ENCODE assay signal across 8 cellular contexts in genomic region chr14:95507701-95508103, GRCh38. TPM values are rescaled to one million over a fixed set of nuclear protein-coding genes. Genes with fewer than 3 reads are reported as not detected.
A peak's percentile ranks its signal among the peaks of the same experiment; 100 is the strongest.
DNase-seq lines count a peak whose midpoint lies in the region; ATAC-seq and TF ChIP-seq lines count a peak whose summit lies in the region.

No MANE protein-coding gene starts in this region.

- peaks cover 49% of the 10 kb centered on the region for H3K4me1 Mint-ChIP-seq in osteocyte (ENCODE audit: unreplicated experiment)

- DNase-seq in NB4 (ENCODE audit: low read depth) (peak; percentile 71), colonic mucosa (no peak), osteocyte (ENCODE audit: extremely low spot score, unreplicated experiment) (no peak), DMS153 (lab: John Stamatoyannopoulos, UW) (no peak)
- DNase-seq in activated CD4-positive, alpha-beta T cell treated with anti-CD3 and anti-CD28 coated beads for 48 hours: no peak

- intact Hi-C loops in colonic mucosa (cut with DNase I): no loop called here

- no peaks in the 10 kb centered on the region for H3K36me3 ChIP-seq in colonic mucosa

- H3K4me3 ChIP-seq in NB4 (ENCODE audit: low read depth, low read length): no peak overlapping the region
- H3K4me3 ChIP-seq in colonic mucosa: no peak overlapping the region

- H3K27ac Mint-ChIP-seq in osteocyte (ENCODE audit: unreplicated experiment): peak overlapping the region; percentile 65

- H3K36me3 Mint-ChIP-seq in osteocyte (ENCODE audit: unreplicated experiment): peaks cover 42% of the 10 kb centered on the region

- peak overlapping the region; percentile 22 for H3K27ac ChIP-seq in colonic mucosa

- TF ChIP-seq POLR2A in NB4 (IDR thresholded peaks at IDR 0.05; ENCODE audit: extremely low read depth, insufficient read length): no peak

- H3K9me3 ChIP-seq in colonic mucosa: no peaks in the 10 kb centered on the region

- H3K9ac ChIP-seq in colonic mucosa (ENCODE audit: low read depth in 2 of 2, low read length in 2 of 2): no peak overlapping the region

- H3K9me3 Mint-ChIP-seq in osteocyte (ENCODE audit: unreplicated experiment): no peaks in the 10 kb centered on the region

- H3K4me3 Mint-ChIP-seq in osteocyte (ENCODE audit: unreplicated experiment): no peak overlapping the region

- H3K4me1 ChIP-seq in colonic mucosa: no peaks in the 10 kb centered on the region

- no peaks in the 10 kb centered on the region for H3K27me3 Mint-ChIP-seq in osteocyte (ENCODE audit: unreplicated experiment)

- ATAC-seq in GM18502 (IDR thresholded peaks at IDR 0.05; ENCODE audit: poor library complexity, unreplicated experiment): peak; percentile 34
- ATAC-seq in GM19324 (IDR thresholded peaks at IDR 0.05; ENCODE audit: low FRiP score, unreplicated experiment): no peak
- ATAC-seq in HG02884 (IDR thresholded peaks at IDR 0.05; ENCODE audit: unreplicated experiment): no peak

- TF ChIP-seq CTCF in NB4 (IDR thresholded peaks at IDR 0.05; ENCODE audit: low read depth, low read length): no peak
- TF ChIP-seq CTCF in colonic mucosa (IDR thresholded peaks at IDR 0.05): no peak
- TF ChIP-seq CTCF in osteocyte (IDR thresholded peaks at IDR 0.05): no peak

- H3K27me3 ChIP-seq in colonic mucosa: no peaks in the 10 kb centered on the region

RNA-seq across cellular contexts. Expression of gene SYNE3, which starts 8.7 kb away (rescaled TPM):
- total RNA-seq in colonic mucosa: 1 to 10 TPM; 7.3 to 9.5 TPM
- 105 and 114 TPM in 2 replicates for total RNA-seq in osteocyte

RNA-seq across cellular contexts. Expression of gene GLRX5, which starts 27.1 kb away (rescaled TPM):
- total RNA-seq in colonic mucosa (10 to 100 TPM; 51.9 to 64.6 TPM), osteocyte (53.1 and 55.1 TPM in 2 replicates)

Comparison
In these comparisons a context has a peak if more than half of its experiments do, and no peak if none do; other contexts are left out.
1. RNA of gene SYNE3, which starts 8.7 kb away (total RNA-seq): 105 to 114 TPM in osteocyte; 7.3 to 9.5 TPM in colonic mucosa; every median in the first group is over 10 times any median in the second.